ENCODE assay signal across 13 cellular contexts in genomic region chr12:101854747-101855146, GRCh38. TPM values are rescaled to one million over a fixed set of nuclear protein-coding genes. Genes with fewer than 3 reads are reported as not detected.
DNase-seq lines count a peak whose midpoint lies in the region; ATAC-seq, FAIRE-seq and TF ChIP-seq lines count a peak whose summit lies in the region.
"Had no signal": no experiment of that assay in that cellular context is flagged by ENCODE, and none has a peak within 500 bp of the region (broad histone marks: within the 10 kb centered on the region; RNA-seq: fewer than 3 reads in every experiment).

No MANE protein-coding gene starts in this region.

- FAIRE-seq in GM12878 (lab: Jason Lieb, UNC): peak; percentile 35
- FAIRE-seq: endothelial cell of umbilical vein had no signal

- H3K4me1 ChIP-seq in GM12878 (ENCODE audit: control insufficient read depth, insufficient read depth, low read length) (peaks cover 54% of the 10 kb centered on the region), transverse colon (peaks cover 5 to 17% (median 11%) of the 10 kb centered on the region in 4 donors)
- H3K4me1 ChIP-seq: thyroid gland had no signal

- no peak overlapping the region for H3K9ac ChIP-seq in GM12878 (ENCODE audit: control insufficient read depth, insufficient read depth, low read length)

- no peaks in the 10 kb centered on the region for H3K36me3 ChIP-seq in GM12878 (ENCODE audit: control insufficient read depth in 2 of 2, insufficient read depth in 2 of 2, low read length in 1 of 2)
- no peaks in the 10 kb centered on the region for H3K36me3 ChIP-seq in H7 (replicated peaks; ENCODE audit: control insufficient read depth, insufficient read depth, low read length)
- H3K36me3 ChIP-seq in transverse colon: no peaks in the 10 kb centered on the region
- H3K36me3 ChIP-seq: thyroid gland had no signal

- H4K20me1 ChIP-seq in GM12878 (ENCODE audit: control insufficient read depth, insufficient read depth): no peaks in the 10 kb centered on the region

- no peaks in the 10 kb centered on the region for H3K79me2 ChIP-seq in GM12878 (ENCODE audit: control insufficient read depth, insufficient read depth, low read length)

- H3K4me3 ChIP-seq in GM12864 (ENCODE audit: low read depth, low read length) (no peak overlapping the region), GM12878 (no peak overlapping the region), H7 (ENCODE audit: insufficient read depth, low read depth, low read length) (no peak overlapping the region), transverse colon (no peak overlapping the region)
- H3K4me3 ChIP-seq: thyroid gland had no signal

- TF ChIP-seq POLR2A in GM12878 (IDR thresholded peaks at IDR 0.05; ENCODE audit: low read depth, low read length): no peak
- no peak for TF ChIP-seq POLR2A in transverse colon (IDR thresholded peaks at IDR 0.05)

- peak; percentile 49 for ATAC-seq in GM21367 (IDR thresholded peaks at IDR 0.05; ENCODE audit: unreplicated experiment)
- peak; percentile 51 for ATAC-seq in HG03135 (IDR thresholded peaks at IDR 0.05; ENCODE audit: unreplicated experiment)
- peak; percentile 69 for ATAC-seq in GM12878
- ATAC-seq: left colon had no signal

- no peak for TF ChIP-seq RAD21 in GM12878 (IDR thresholded peaks at IDR 0.05; ENCODE audit: insufficient read depth, low read depth, low read length)

- H3K4me2 ChIP-seq in GM12878 (ENCODE audit: control insufficient read depth, insufficient read depth): peak overlapping the region; percentile 28; the same call in 1 of the 2 replicates

- no TSS peak for BruUV-seq in GM12878 (replicated peaks; lab: Mats Ljungman, UMichigan)

- H3K27ac ChIP-seq in GM12878 (ENCODE audit: control insufficient read depth, insufficient read depth) (peak overlapping the region; percentile 75), transverse colon (no peak overlapping the region)
- H3K27ac ChIP-seq: thyroid gland had no signal

- in situ Hi-C loops in GM12878 (cut with MboI) (no loop called here), transverse colon (cut with MboI; ENCODE audit: low pct_ligation_motif_present in 1 of 4, low pct_unique_long_range_greater_than_20kb in 1 of 4, low sequenced_read_pairs in 3 of 4) (no loop called here)

- H3K27me3 ChIP-seq in GM12878 (replicated peaks in 1 of 2; ENCODE audit: control insufficient read depth in 2 of 2, insufficient read depth in 2 of 2, low read length in 1 of 2) (no peaks in the 10 kb centered on the region), H7 (ENCODE audit: control insufficient read depth, insufficient read depth, low read length) (no peaks in the 10 kb centered on the region), transverse colon (no peaks in the 10 kb centered on the region)
- H3K27me3 ChIP-seq: thyroid gland had no signal

- intact Hi-C loops in GM12878 (cut with micrococcal nuclease; ENCODE audit: unreplicated experiment): no loop called here
- intact Hi-C loops in transverse colon (cut with DNase I; ENCODE audit: low total_unique reads): no loop called here

- H3K9me3 ChIP-seq in GM12878 (replicated peaks; ENCODE audit: control insufficient read depth, insufficient read depth, low read length): peaks cover 10% of the 10 kb centered on the region
- no peaks in the 10 kb centered on the region for H3K9me3 ChIP-seq in transverse colon
- H3K9me3 ChIP-seq: thyroid gland had no signal

- CTCF ChIA-PET in GM12878 (lab: Yijun Ruan, JAX): interaction anchor here (0.9 to 3.2 kb wide), 4 partner anchors 14 to 77 kb away, joined by 3 to 38 read pairs (median 4); partner anchors contain the start of gene GNPTAB

- H2AFZ ChIP-seq in GM12878 (ENCODE audit: control insufficient read depth, low read depth, low read length): peak overlapping the region; percentile 54

- SMC1A ChIA-PET in GM12878 (lab: Charles Lee; ENCODE audit: uncharacterized antibody, unreplicated experiment): interaction anchor here (0.7 to 2.5 kb wide), 13 partner anchors 9 to 877 kb away, joined by 3 to 18 read pairs (median 4); partner anchors contain the start of gene GNPTAB

- WGBS in GM12878 (ENCODE audit: insufficient coverage, insufficient replicate concordance, low lambda C conversion rate, missing lambda C conversion rate): 86% methylated on average over 1 of the region's 1 CpG
- 78 to 83% methylated on average over 1 of the region's 1 CpG for WGBS in transverse colon (ENCODE audit: low coverage in 1 of 2), 2 donors

- POLR2A ChIA-PET in GM12878 (lab: Charles Lee): interaction anchor here (1.2 to 2.0 kb wide), 4 partner anchors 23 to 36 kb away, joined by 3 to 7 read pairs (median 6); partner anchors contain the start of gene DRAM1

- TF ChIP-seq EP300 in GM12878 (IDR thresholded peaks at IDR 0.05; ENCODE audit: borderline replicate concordance in 1 of 2, control insufficient read depth in 1 of 2, low read depth in 2 of 2, low read length in 2 of 2): peak; percentile 57 to 76; a peak in 2 of 4 replicates
- no peak for TF ChIP-seq EP300 in transverse colon (IDR thresholded peaks at IDR 0.05; ENCODE audit: low read depth)

- DNase-seq in GM12864 (ENCODE audit: low read depth): peak; percentile 75
- no peak for DNase-seq in GM12878 (ENCODE audit: low read depth, low spot score)
- no peak for DNase-seq in H7
- no peak for DNase-seq in NCI-H1436 (lab: John Stamatoyannopoulos, UW)
- no peak for DNase-seq in DMS 273 treated with DMSO at 0.1 percent for 48 hours (lab: John Stamatoyannopoulos, UW)
- DNase-seq in transverse colon: no peak
- DNase-seq: activated gamma-delta T cell treated with Interleukin-2 at 50 U/mL for 16 hours, left colon, NCI-H146, thyroid gland had no signal

- TF ChIP-seq CTCF in GM12864 (IDR thresholded peaks at IDR 0.05; ENCODE audit: low read depth, low read length, missing control alignments): no peak
- TF ChIP-seq CTCF in GM12878 (IDR thresholded peaks at IDR 0.05 in 2 of 3, conservative IDR thresholded peaks at IDR 0.05 in 1 of 3; ENCODE audit: control insufficient read depth in 2 of 3, extremely low read depth in 1 of 3, insufficient read depth in 1 of 3, low read depth in 3 of 3, low read length in 3 of 3): no peak
- no peak for TF ChIP-seq CTCF in transverse colon (IDR thresholded peaks at IDR 0.05)

- RAD21 ChIA-PET in GM12878 (lab: Charles Lee; ENCODE audit: unreplicated experiment): interaction anchor here (0.8 to 2.7 kb wide), 7 partner anchors 14 to 81 kb away, joined by 3 to 16 read pairs (median 5); partner anchors contain the start of gene GNPTAB

TF ChIP-seq in GM12878, 131 proteins besides CTCF, POLR2A, EP300 and RAD21 (continues in another document):
- peak; percentile 72; the same call in 1 of the 2 replicates for TF ChIP-seq PAX5 (IDR thresholded peaks at IDR 0.05; ENCODE audit: borderline replicate concordance, low read depth, low read length)
- TF ChIP-seq NFYA (IDR thresholded peaks at IDR 0.05; ENCODE audit: borderline replicate concordance, low read depth, low read length): no peak
- no peak for TF ChIP-seq SREBF1 (IDR thresholded peaks at IDR 0.05; ENCODE audit: low read length)
- TF ChIP-seq EED (IDR thresholded peaks at IDR 0.05; ENCODE audit: low read depth): peak; percentile 73
- TF ChIP-seq RCOR1 (conservative IDR thresholded peaks at IDR 0.05; ENCODE audit: low read depth, low read length): no peak
- TF ChIP-seq EZH2 (IDR thresholded peaks at IDR 0.05; ENCODE audit: borderline replicate concordance, control insufficient read depth, low read depth, low read length): no peak
- 0 out of 2 replicates have a peak, but pooled peaks have one; percentile 44 for TF ChIP-seq ZNF217 (IDR thresholded peaks at IDR 0.05)

RNA-seq across cellular contexts. Expression of gene DRAM1, which starts 22.6 kb away (rescaled TPM):
- total RNA-seq in GM12878 (2013; cell fraction: nucleolus; rRNA removed): 283 and 300 TPM in 2 replicates
- 34.0 and 41.1 TPM in 2 replicates for total RNA-seq in GM12878 (2014; rRNA removed)
- total RNA-seq in GM12878 (2014; rRNA removed; fragmentation: Illumina TruSeq; extraction: Trizol): 35.2 and 39.4 TPM in 2 replicates
- 38.7 and 41.6 TPM in 2 replicates for total RNA-seq in GM12878 (2021)
- 17.1 TPM for polyA plus RNA-seq in GM12878 (2011; ENCODE audit: low read depth)
- polyA plus RNA-seq in GM12878 (2011; rRNA removed): 58.7 and 67.3 TPM in 2 replicates
- polyA plus RNA-seq in GM12878 (2011; cell fraction: cytosol; rRNA removed): 25.7 and 35.5 TPM in 2 replicates
- 22.0 and 23.4 TPM in 2 replicates for polyA plus RNA-seq in GM12878 (2011; cell fraction: nucleus; rRNA removed)
- polyA plus RNA-seq in GM12878 (2012): 32.6 and 42.2 TPM in 2 replicates
- 32.9 and 57.7 TPM in 2 replicates for polyA plus RNA-seq in GM12878 (2014; fragmentation: Illumina TruSeq; extraction: Trizol)
- 10 to 100 TPM; 22.4 to 34.8 TPM for polyA plus RNA-seq in GM12878 (2014; fragmentation: Nextera tagmentation; extraction: Ambion mirVana)
- 45.9 and 47.2 TPM in 2 replicates for polyA plus RNA-seq in GM12878 (2014; rRNA removed)
- 10 to 100 TPM; 89.1 to 91.5 TPM for polyA plus RNA-seq in GM12878 (2016; fragmentation: Nextera tagmentation; extraction: Ambion mirVana)
- 76.8 and 90.8 TPM in 2 replicates for polyA minus RNA-seq in GM12878 (2011; rRNA and poly(A)+ RNA removed)
- polyA minus RNA-seq in GM12878 (2011; cell fraction: cytosol; rRNA and poly(A)+ RNA removed): 12.6 and 17.9 TPM in 2 replicates
- 56.1 and 123 TPM in 2 replicates for polyA minus RNA-seq in GM12878 (2011; cell fraction: nucleus; rRNA and poly(A)+ RNA removed)
- 1.0 and 1.6 TPM in 2 replicates for total RNA-seq in H7 (2014; rRNA removed; shearing (Covaris generic))
- total RNA-seq in transverse colon: 10 to 100 TPM in 2 of 4 donors, 1 to 10 TPM in 2; 3.7 to 20.1 (median 8.7) TPM

RNA-seq across cellular contexts. Expression of gene GNPTAB, which starts 24.0 kb away (rescaled TPM):
- total RNA-seq in GM12878 (2013; cell fraction: nucleolus; rRNA removed): 233 and 257 TPM in 2 replicates
- total RNA-seq in GM12878 (2014; rRNA removed): 32.0 and 33.6 TPM in 2 replicates
- 36.8 and 38.9 TPM in 2 replicates for total RNA-seq in GM12878 (2014; rRNA removed; fragmentation: Illumina TruSeq; extraction: Trizol)
- 31.3 and 36.0 TPM in 2 replicates for total RNA-seq in GM12878 (2021)
- polyA plus RNA-seq in GM12878 (2011; ENCODE audit: low read depth): 15.3 TPM
- polyA plus RNA-seq in GM12878 (2011; rRNA removed): 37.4 and 52.1 TPM in 2 replicates
- 20.2 and 21.0 TPM in 2 replicates for polyA plus RNA-seq in GM12878 (2011; cell fraction: cytosol; rRNA removed)
- polyA plus RNA-seq in GM12878 (2011; cell fraction: nucleus; rRNA removed): 19.2 and 25.4 TPM in 2 replicates
- polyA plus RNA-seq in GM12878 (2012): 18.9 and 21.7 TPM in 2 replicates
- polyA plus RNA-seq in GM12878 (2014; fragmentation: Illumina TruSeq; extraction: Trizol): 36.8 and 43.9 TPM in 2 replicates
- polyA plus RNA-seq in GM12878 (2014; fragmentation: Nextera tagmentation; extraction: Ambion mirVana): 10 to 100 TPM in 1 of 2 experiments, 1 to 10 TPM in 1; 9.8 to 10.5 TPM
- polyA plus RNA-seq in GM12878 (2014; rRNA removed): 21.5 and 24.9 TPM in 2 replicates
- polyA plus RNA-seq in GM12878 (2016; fragmentation: Nextera tagmentation; extraction: Ambion mirVana): 10 to 100 TPM; 34.5 to 38.0 TPM
- 60.5 and 80.5 TPM in 2 replicates for polyA minus RNA-seq in GM12878 (2011; rRNA and poly(A)+ RNA removed)
- polyA minus RNA-seq in GM12878 (2011; cell fraction: cytosol; rRNA and poly(A)+ RNA removed): 14.0 and 15.3 TPM in 2 replicates
- polyA minus RNA-seq in GM12878 (2011; cell fraction: nucleus; rRNA and poly(A)+ RNA removed): 24.1 and 46.2 TPM in 2 replicates
- 13.9 and 23.7 TPM in 2 replicates for total RNA-seq in H7 (2014; rRNA removed; shearing (Covaris generic))
- total RNA-seq in transverse colon: 10 to 100 TPM; 24.1 to 83.0 (median 64.5) TPM
